8 cellular contexts compared by ENCODE assay signal in genomic region chr5:14628346-14628745, GRCh38. TPM values are rescaled to one million over a fixed set of nuclear protein-coding genes. Genes with fewer than 3 reads are reported as not detected.
DNase-seq lines count a peak whose midpoint lies in the region; ATAC-seq and FAIRE-seq lines count a peak whose summit lies in the region.

No MANE protein-coding gene starts in this region.

- intact Hi-C loops in left colon (cut with DNase I, micrococcal nuclease) = no loop called here

- ATAC-seq in left colon = peak; percentile 52

- FAIRE-seq in GM19239 (lab: Jason Lieb, UNC) = peak; percentile 21
- FAIRE-seq in RCC 7860 (lab: Jason Lieb, UNC) = peak; percentile 55

- no peak for DNase-seq in GM19239 (ENCODE audit: insufficient read length, low spot score)
- peak; percentile 49 for DNase-seq in RCC 7860 (ENCODE audit: low spot score)
- peak; percentile 79 for DNase-seq in activated effector memory CD4-positive, alpha-beta T cell treated with anti-CD3 and anti-CD28 coated beads, Interleukin-2, amount 50 U/mL, for 16 hours
- DNase-seq in left colon = peak in 1 of 2 donors; percentile 36
- peak; percentile 36 for DNase-seq in stimulated activated CD8-positive, alpha-beta memory T cell treated with anti-CD3 and anti-CD28 coated beads, Interleukin-7, amount 100 ng/mL, for 24 hours (ENCODE audit: low read depth)
- DNase-seq in NCI-H128 (lab: John Stamatoyannopoulos, UW; ENCODE audit: unreplicated experiment) = no peak
- no peak for DNase-seq in NCI-H1417 (lab: John Stamatoyannopoulos, UW)
- no peak for DNase-seq in NCI-H524 (lab: John Stamatoyannopoulos, UW)

RNA-seq across cellular contexts. Expression of gene OTULIN, which starts 36.2 kb away (rescaled TPM):
- 10 to 100 TPM; 24.1 TPM for total RNA-seq in left colon

RNA-seq across cellular contexts. Expression of gene OTULINL, which starts 46.8 kb away (rescaled TPM):
- total RNA-seq in left colon = 10 to 100 TPM; 63.1 to 72.0 TPM

Comparison
In these comparisons a context has a peak if more than half of its experiments do, and no peak if none do; other contexts are left out.
1. DNase-seq: peak in RCC 7860 (single experiment), activated effector memory CD4-positive, alpha-beta T cell treated with anti-CD3 and anti-CD28 coated beads, Interleukin-2, amount 50 U/mL, for 16 hours (single experiment) and stimulated activated CD8-positive, alpha-beta memory T cell treated with anti-CD3 and anti-CD28 coated beads, Interleukin-7, amount 100 ng/mL, for 24 hours (single experiment); none in GM19239 (single experiment), NCI-H128 (single experiment), NCI-H1417 (0 of 3) and NCI-H524 (0 of 2).